ENCODE assay signal across 8 cellular contexts in the genomic region with DNA sequence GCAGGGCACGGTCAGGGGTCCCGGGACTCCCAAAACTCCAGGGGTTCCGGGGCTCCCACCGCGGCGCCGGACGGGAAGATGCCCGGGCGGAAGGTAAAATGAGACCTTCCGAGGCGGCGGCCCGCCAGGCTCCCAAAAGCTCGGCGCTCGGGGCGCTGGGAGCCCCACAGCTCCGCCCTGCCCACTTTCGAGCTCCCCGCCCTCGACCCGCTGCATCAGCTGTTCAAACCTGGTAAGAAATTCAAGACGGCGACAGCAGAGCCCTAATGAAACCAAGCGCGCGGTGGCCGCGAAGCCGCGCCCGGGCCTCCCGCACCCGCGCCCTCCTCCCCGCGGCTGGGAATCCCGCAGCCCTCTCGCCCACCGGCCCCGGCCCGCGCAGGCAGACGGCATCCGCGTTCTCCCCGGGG. TPM values are rescaled to one million over a fixed set of nuclear protein-coding genes. Genes with fewer than 3 reads are reported as not detected.
A peak's percentile ranks its signal among the peaks of the same experiment; 100 is the strongest.
DNase-seq lines count a peak whose midpoint lies in the region; ATAC-seq and TF ChIP-seq lines count a peak whose summit lies in the region.

No MANE protein-coding gene starts in this region.

- DNase-seq in D341Med (ENCODE audit: low spot score), result peak; percentile 78
- DNase-seq in HFF-Myc (ENCODE audit: extremely low read depth, low read depth), result no peak
- DNase-seq in breast epithelium (ENCODE audit: low spot score in 2 of 2), result no peak
- no peak for DNase-seq in NCI-H2107 treated with DMSO at 0.1 percent for 48 hours (lab: John Stamatoyannopoulos, UW; ENCODE audit: unreplicated experiment)

- H3K9me3 ChIP-seq in SU-DHL-6 (ENCODE audit: insufficient read depth, low read length), result no peaks in the 10 kb centered on the region
- H3K9me3 ChIP-seq in breast epithelium, result no peaks in the 10 kb centered on the region
- no peaks in the 10 kb centered on the region for H3K9me3 ChIP-seq in liver (ENCODE audit: control insufficient read depth in 4 of 4, low read length in 3 of 4)

- no peak overlapping the region for H3K27ac Mint-ChIP-seq in stimulated activated memory B cell treated with anti-CD40 and anti-IgM and Interleukin-4, amounts not matched to agents 10 μg/mL and 1 μg/mL and 100 μg/mL, for 72 hours

- H4K20me1 ChIP-seq in SU-DHL-6 (ENCODE audit: low read depth, low read length), result no peaks in the 10 kb centered on the region

- no peaks in the 10 kb centered on the region for H3K9me3 Mint-ChIP-seq in stimulated activated memory B cell treated with anti-CD40 and anti-IgM and Interleukin-4, amounts not matched to agents 10 μg/mL and 1 μg/mL and 100 μg/mL, for 72 hours

- H3K27me3 ChIP-seq in SU-DHL-6 (ENCODE audit: low read length) (no peaks in the 10 kb centered on the region), breast epithelium (peaks cover 4 to 10% of the 10 kb centered on the region in 2 donors), liver (ENCODE audit: control insufficient read depth in 4 of 4, insufficient read depth in 4 of 4, low read length in 3 of 4) (peaks cover 0 to 8% (median 1%) of the 10 kb centered on the region in 4 donors)

- H3K36me3 ChIP-seq in SU-DHL-6 (ENCODE audit: low read length) (no peaks in the 10 kb centered on the region), breast epithelium (no peaks in the 10 kb centered on the region), liver (ENCODE audit: control insufficient read depth in 4 of 4, insufficient read depth in 3 of 4, low read depth in 1 of 4, low read length in 3 of 4) (no peaks in the 10 kb centered on the region)

- H3K4me1 Mint-ChIP-seq in stimulated activated memory B cell treated with anti-CD40 and anti-IgM and Interleukin-4, amounts not matched to agents 10 μg/mL and 1 μg/mL and 100 μg/mL, for 72 hours, result peaks cover 13% of the 10 kb centered on the region

- peak overlapping the region; percentile 79 for H3K4me3 Mint-ChIP-seq in stimulated activated memory B cell treated with anti-CD40 and anti-IgM and Interleukin-4, amounts not matched to agents 10 μg/mL and 1 μg/mL and 100 μg/mL, for 72 hours

- H3F3A ChIP-seq in SU-DHL-6 (ENCODE audit: insufficient read depth), result no peaks in the 10 kb centered on the region

- peak overlapping the region; percentile 57 for H3K4me3 ChIP-seq in HFF-Myc (replicated peaks; ENCODE audit: low read depth, low read length)
- peak overlapping the region; percentile 68 for H3K4me3 ChIP-seq in SU-DHL-6 (ENCODE audit: insufficient read depth, low read length, poor library complexity, severe bottlenecking)
- H3K4me3 ChIP-seq in breast epithelium, result peak overlapping the region; percentile 62 to 96 (median 81)
- peak overlapping the region; percentile 18 to 76 (median 36) for H3K4me3 ChIP-seq in liver (ENCODE audit: low read depth in 1 of 3, low read length in 3 of 3)

- no peaks in the 10 kb centered on the region for H3K36me3 Mint-ChIP-seq in stimulated activated memory B cell treated with anti-CD40 and anti-IgM and Interleukin-4, amounts not matched to agents 10 μg/mL and 1 μg/mL and 100 μg/mL, for 72 hours

- H3K9ac ChIP-seq in SU-DHL-6 (ENCODE audit: low read length), result peak overlapping the region; percentile 53
- H3K9ac ChIP-seq in liver (ENCODE audit: low read depth in 1 of 2, low read length in 2 of 2), result no peak overlapping the region

- peak; percentile 47 for ATAC-seq in stimulated activated memory B cell treated with anti-CD40 and anti-IgM and Interleukin-4, amounts not matched to agents 10 μg/mL and 1 μg/mL and 100 μg/mL, for 72 hours
- ATAC-seq in GM18868 (IDR thresholded peaks at IDR 0.05; ENCODE audit: unreplicated experiment), result no peak

- peak overlapping the region; percentile 83 for H2AFZ ChIP-seq in SU-DHL-6 (ENCODE audit: low read depth, low read length, severe bottlenecking)

- TF ChIP-seq POLR2A in breast epithelium (IDR thresholded peaks at IDR 0.05), result no peak

- peak overlapping the region; percentile 63 for H3K4me2 ChIP-seq in SU-DHL-6 (ENCODE audit: low read depth, low read length, poor library complexity, severe bottlenecking)

- H3K79me2 ChIP-seq in SU-DHL-6 (ENCODE audit: insufficient read depth, low read length), result no peaks in the 10 kb centered on the region

- H3K27ac ChIP-seq in SU-DHL-6 (ENCODE audit: low read depth, low read length) (no peak overlapping the region), breast epithelium (no peak overlapping the region), liver (ENCODE audit: low read depth in 1 of 2, low read length in 2 of 2) (no peak overlapping the region)

- H3K4me1 ChIP-seq in breast epithelium, result peaks cover 0 to 4% of the 10 kb centered on the region in 2 donors
- peaks cover 8 to 21% (median 14%) of the 10 kb centered on the region in 4 donors for H3K4me1 ChIP-seq in liver (ENCODE audit: control insufficient read depth in 4 of 4, insufficient read depth in 4 of 4, low read length in 3 of 4)

- H3K27me3 Mint-ChIP-seq in stimulated activated memory B cell treated with anti-CD40 and anti-IgM and Interleukin-4, amounts not matched to agents 10 μg/mL and 1 μg/mL and 100 μg/mL, for 72 hours, result peaks cover 77% of the 10 kb centered on the region

- no peak for TF ChIP-seq CTCF in HFF-Myc (IDR thresholded peaks at IDR 0.05; ENCODE audit: low read depth, low read length, missing control alignments)
- no peak for TF ChIP-seq CTCF in SU-DHL-6 (IDR thresholded peaks at IDR 0.05; ENCODE audit: insufficient read depth, low read length, poor library complexity, severe bottlenecking)
- no peak for TF ChIP-seq CTCF in breast epithelium (IDR thresholded peaks at IDR 0.05)
- no peak for TF ChIP-seq CTCF in liver (IDR thresholded peaks at IDR 0.05; ENCODE audit: low read depth, low read length, missing input control)

- TF ChIP-seq RAD21 in liver (IDR thresholded peaks at IDR 0.05), result no peak

- H3K9me2 ChIP-seq in SU-DHL-6 (replicated peaks; ENCODE audit: insufficient read depth, low read length), result no peaks in the 10 kb centered on the region

- under 1% methylated on average over 48 of the region's 48 CpGs for WGBS in liver

- intact Hi-C loops in breast epithelium (cut with DNase I; ENCODE audit: low total_unique reads), result no loop called here

TF ChIP-seq in liver, 16 proteins besides CTCF, POLR2A, EP300 and RAD21:
- no peak for TF ChIP-seq JUND (IDR thresholded peaks at IDR 0.05)
- TF ChIP-seq, protein P1, sequence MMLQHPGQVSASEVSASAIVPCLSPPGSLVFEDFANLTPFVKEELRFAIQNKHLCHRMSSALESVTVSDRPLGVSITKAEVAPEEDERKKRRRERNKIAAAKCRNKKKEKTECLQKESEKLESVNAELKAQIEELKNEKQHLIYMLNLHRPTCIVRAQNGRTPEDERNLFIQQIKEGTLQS (IDR thresholded peaks at IDR 0.05), result no peak

RNA-seq across cellular contexts. Expression of a gene that starts 0.4 kb away (rescaled TPM):
- 1 to 10 TPM in 2 of 3 donors, under 1 TPM in 1; 0.48 to 4.9 (median 3.1) TPM for total RNA-seq in breast epithelium
- under 1 TPM; under 0.01 to 0.05 TPM for total RNA-seq in liver
- under 1 TPM; 0.08 to 0.13 TPM for polyA plus RNA-seq in liver

RNA-seq across cellular contexts. Expression of a gene that starts 29.3 kb away (rescaled TPM):
- total RNA-seq in breast epithelium (10 to 100 TPM; 35.2 to 43.6 (median 39.1) TPM), liver (10 to 100 TPM; 14.4 to 14.9 TPM)
- 10 to 100 TPM; 24.6 to 39.8 TPM for polyA plus RNA-seq in liver

RNA-seq across cellular contexts. Expression of a gene that starts 34.1 kb away (rescaled TPM):
- total RNA-seq in breast epithelium (10 to 100 TPM; 87.1 to 91.8 (median 89.8) TPM), liver (10 to 100 TPM; 16.8 to 40.0 TPM)
- 10 to 100 TPM; 57.0 to 72.4 TPM for polyA plus RNA-seq in liver
